ENCODE assay signal across 1 cellular context in genomic region chr4:128287871-128288688, GRCh38.
TF ChIP-seq lines count a peak whose summit lies in the region.

No MANE protein-coding gene starts in this region.

TF ChIP-seq in K562, 482 proteins besides CTCF, POLR2A, EP300 and RAD21 (continued from another document and continues in another):
- TF ChIP-seq BCLAF1 (IDR thresholded peaks at IDR 0.05; ENCODE audit: borderline replicate concordance in 1 of 2, control insufficient read depth in 1 of 2, low read depth in 2 of 2, low read length in 1 of 2) (peak in 1 of 2 experiments; percentile 71; a peak in 1 of 4 replicates), MAFF (IDR thresholded peaks at IDR 0.05; ENCODE audit: low read length) (no peak), CBX2 (IDR thresholded peaks at IDR 0.05; ENCODE audit: insufficient read depth, low read length, poor library complexity, severe bottlenecking) (no peak), TGIF2 (CRISPR knock-in tag; IDR thresholded peaks at IDR 0.05) (peak; percentile 87), CBX8 (IDR thresholded peaks at IDR 0.05; ENCODE audit: borderline replicate concordance, extremely low read depth, low read depth, low read length, poor library complexity, severe bottlenecking) (no peak), SREBF2 (CRISPR knock-in tag; IDR thresholded peaks at IDR 0.05) (no peak), SAP30 (IDR thresholded peaks at IDR 0.05; ENCODE audit: borderline replicate concordance, insufficient read depth, low read depth, low read length, poor library complexity, severe bottlenecking) (peak; percentile 38), MAFG (tag; conservative IDR thresholded peaks at IDR 0.05) (no peak), POLR3G (IDR thresholded peaks at IDR 0.05; ENCODE audit: extremely low read depth, insufficient read length, insufficient replicate concordance) (no peak), HNRNPUL1 (IDR thresholded peaks at IDR 0.05; ENCODE audit: low read length) (no peak), CAMTA2 (CRISPR knock-in tag; conservative IDR thresholded peaks at IDR 0.05) (no peak), DACH1 (IDR thresholded peaks at IDR 0.05; ENCODE audit: partially characterized antibody) (peak; percentile 32), ZNF395 (CRISPR knock-in tag; IDR thresholded peaks at IDR 0.05) (no peak), ZNF239 (CRISPR knock-in tag; IDR thresholded peaks at IDR 0.05) (no peak), GABPB2 (CRISPR knock-in tag; conservative IDR thresholded peaks at IDR 0.05) (no peak), MYNN (IDR thresholded peaks at IDR 0.05) (no peak; the same call in 1 of the 2 replicates), MYNN (CRISPR knock-in tag; IDR thresholded peaks at IDR 0.05) (no peak), ZNF512 (tag; IDR thresholded peaks at IDR 0.05) (no peak), ZNF707 (CRISPR knock-in tag; conservative IDR thresholded peaks at IDR 0.05) (no peak), ZNF318 (IDR thresholded peaks at IDR 0.05; ENCODE audit: borderline replicate concordance in 1 of 2, low read depth in 1 of 2) (no peak), ZNF174 (CRISPR knock-in tag; IDR thresholded peaks at IDR 0.05) (no peak), ZBTB26 (CRISPR knock-in tag; IDR thresholded peaks at IDR 0.05) (no peak), ZSCAN32 (CRISPR knock-in tag; IDR thresholded peaks at IDR 0.05) (no peak), TRIM25 (IDR thresholded peaks at IDR 0.05; ENCODE audit: borderline replicate concordance) (no peak), ZNF609 (CRISPR knock-in tag; IDR thresholded peaks at IDR 0.05; ENCODE audit: borderline replicate concordance) (0 out of 2 replicates have a peak, but pooled peaks have one; percentile 31), HDAC6 (IDR thresholded peaks at IDR 0.05; ENCODE audit: low read depth, low read length) (no peak), TFAM (CRISPR knock-in tag; conservative IDR thresholded peaks at IDR 0.05) (no peak), HDAC2 (IDR thresholded peaks at IDR 0.05) (no peak; the same call in none of the 2 replicates), KDM5B (IDR thresholded peaks at IDR 0.05; ENCODE audit: insufficient replicate concordance, low read depth, low read length) (peak; percentile 65), ZNF408 (CRISPR knock-in tag; IDR thresholded peaks at IDR 0.05; ENCODE audit: low read depth) (no peak), POU5F1 (IDR thresholded peaks at IDR 0.05; ENCODE audit: borderline replicate concordance, low read depth, low read length, partially characterized antibody) (no peak), THRAP3 (IDR thresholded peaks at IDR 0.05; ENCODE audit: borderline replicate concordance) (no peak), TARDBP (IDR thresholded peaks at IDR 0.05) (no peak), RBM17 (IDR thresholded peaks at IDR 0.05; ENCODE audit: borderline replicate concordance, low read depth, low read length) (no peak), CHD4 (IDR thresholded peaks at IDR 0.05; ENCODE audit: insufficient read depth, insufficient replicate concordance, low read depth, low read length, poor library complexity, severe bottlenecking) (no peak)
